ENCODE assay signal across 8 cellular contexts in the genomic region with DNA sequence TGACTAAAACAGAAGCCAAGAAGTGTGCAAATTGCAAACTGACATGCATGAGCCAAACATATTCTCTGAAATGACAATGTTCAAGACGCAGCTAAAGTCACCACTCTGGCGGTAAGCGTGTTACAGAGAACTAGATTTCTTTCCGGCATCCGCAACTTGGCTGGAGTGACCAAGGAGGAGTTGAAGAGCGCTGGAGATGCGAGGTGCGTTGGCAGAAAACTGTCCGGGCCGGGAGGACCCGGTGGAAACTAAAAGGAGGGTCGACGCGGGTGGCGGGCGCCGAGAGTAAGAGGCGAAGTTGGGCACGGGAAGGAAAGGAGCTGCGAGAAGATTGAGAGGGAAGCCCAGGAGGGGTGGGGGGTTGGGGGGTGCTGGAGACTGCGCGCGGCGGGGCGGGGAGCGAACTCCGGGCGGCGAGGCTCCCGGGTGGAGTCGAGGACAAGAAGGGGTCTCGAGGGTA. TPM values are rescaled to one million over a fixed set of nuclear protein-coding genes. Genes with fewer than 3 reads are reported as not detected.
DNase-seq lines count a peak whose midpoint lies in the region; ATAC-seq and TF ChIP-seq lines count a peak whose summit lies in the region.

No MANE protein-coding gene starts in this region.

- WGBS in esophagus squamous epithelium, 2 donors: 0% methylated on average over 19 to 24 of the region's 32 CpGs

- peaks cover 57% of the 10 kb centered on the region for H3K4me1 Mint-ChIP-seq in activated CD4-positive, alpha-beta memory T cell treated with anti-CD3 and anti-CD28 coated beads, Interleukin-2, amount 10 ng/mL, durations not matched to agents 7 days and 5 days

- peak overlapping the region; percentile 65 for H2AFZ ChIP-seq in neuron (ENCODE audit: low read depth, low read length)

- CTCF ChIA-PET in activated CD4-positive, alpha-beta memory T cell treated with anti-CD3 and anti-CD28 coated beads, Interleukin-2, amount 10 ng/mL, durations not matched to agents 7 days and 5 days (lab: Charles Lee): interaction anchor here (0.5 to 0.9 kb wide), 2 partner anchors 257 to 422 kb away, joined by 3 read pairs; no protein-coding TSS in a partner anchor

- ATAC-seq in GM18907 (IDR thresholded peaks at IDR 0.05; ENCODE audit: unreplicated experiment): peak; percentile 20
- ATAC-seq in GM21526 (IDR thresholded peaks at IDR 0.05; ENCODE audit: low FRiP score, unreplicated experiment): no peak
- ATAC-seq in HG03139 (IDR thresholded peaks at IDR 0.05; ENCODE audit: unreplicated experiment): no peak

- peak overlapping the region; percentile 49 to 84 (median 72) for H3K27ac ChIP-seq in esophagus squamous epithelium

- TF ChIP-seq CTCF in esophagus squamous epithelium (IDR thresholded peaks at IDR 0.05): no peak

- peak overlapping the region; percentile 97 for H3K4me3 Mint-ChIP-seq in activated CD4-positive, alpha-beta memory T cell treated with anti-CD3 and anti-CD28 coated beads, Interleukin-2, amount 10 ng/mL, durations not matched to agents 7 days and 5 days

- peak; percentile 27 for DNase-seq in AG08395 (ENCODE audit: low spot score)
- no peak for DNase-seq in Jurkat, Clone E6-1 (ENCODE audit: low read depth, low spot score)
- DNase-seq in activated CD4-positive, alpha-beta memory T cell treated with anti-CD3 and anti-CD28 coated beads, Interleukin-2, amount 10 ng/mL, durations not matched to agents 7 days and 5 days: peak; percentile 58
- DNase-seq in esophagus squamous epithelium (lab: John Stamatoyannopoulos, UW): no peak

- POLR2A ChIA-PET in activated CD4-positive, alpha-beta memory T cell treated with anti-CD3 and anti-CD28 coated beads, Interleukin-2, amount 10 ng/mL, durations not matched to agents 7 days and 5 days (lab: Charles Lee): interaction anchor here (1.0 to 1.6 kb wide), 6 partner anchors 16 to 1000 kb away, joined by 3 to 17 read pairs (median 3); a partner anchor contains a TSS

- intact Hi-C loops in esophagus squamous epithelium (cut with DNase I): no loop called here

- peak overlapping the region; percentile 95 for H3K27ac Mint-ChIP-seq in activated CD4-positive, alpha-beta memory T cell treated with anti-CD3 and anti-CD28 coated beads, Interleukin-2, amount 10 ng/mL, durations not matched to agents 7 days and 5 days

- peaks cover 0 to 19% (median 0%) of the 10 kb centered on the region in 4 donors for H3K27me3 ChIP-seq in esophagus squamous epithelium
- peaks cover 38% of the 10 kb centered on the region for H3K27me3 ChIP-seq in neuron (ENCODE audit: insufficient read depth, low read length)

- peaks cover 27% of the 10 kb centered on the region for H3K36me3 Mint-ChIP-seq in activated CD4-positive, alpha-beta memory T cell treated with anti-CD3 and anti-CD28 coated beads, Interleukin-2, amount 10 ng/mL, durations not matched to agents 7 days and 5 days (ENCODE audit: low read depth)

- H3K9me3 ChIP-seq in esophagus squamous epithelium (no peaks in the 10 kb centered on the region), neuron (ENCODE audit: low read length) (no peaks in the 10 kb centered on the region)

- H3K36me3 ChIP-seq in esophagus squamous epithelium: no peaks in the 10 kb centered on the region
- no peaks in the 10 kb centered on the region for H3K36me3 ChIP-seq in neuron (ENCODE audit: insufficient read depth, low read length)

- no peak for TF ChIP-seq POLR2A in esophagus squamous epithelium (IDR thresholded peaks at IDR 0.05)

- H3K9me3 Mint-ChIP-seq in activated CD4-positive, alpha-beta memory T cell treated with anti-CD3 and anti-CD28 coated beads, Interleukin-2, amount 10 ng/mL, durations not matched to agents 7 days and 5 days: no peaks in the 10 kb centered on the region

- H3K4me1 ChIP-seq in esophagus squamous epithelium: peaks cover 7 to 48% (median 27%) of the 10 kb centered on the region in 3 donors
- peaks cover 19% of the 10 kb centered on the region for H3K4me1 ChIP-seq in neuron (ENCODE audit: insufficient read depth, low read length)

- H3K27me3 Mint-ChIP-seq in activated CD4-positive, alpha-beta memory T cell treated with anti-CD3 and anti-CD28 coated beads, Interleukin-2, amount 10 ng/mL, durations not matched to agents 7 days and 5 days: no peaks in the 10 kb centered on the region

- H3K4me3 ChIP-seq in Jurkat, Clone E6-1 (ENCODE audit: low read length): peak overlapping the region; percentile 52
- H3K4me3 ChIP-seq in esophagus squamous epithelium: peak overlapping the region; percentile 52 to 92 (median 74)
- peak overlapping the region; percentile 35 for H3K4me3 ChIP-seq in neuron (ENCODE audit: low read length)

RNA-seq across cellular contexts. Expression of a gene that starts 0.8 kb away (rescaled TPM):
- polyA plus RNA-seq in Jurkat, Clone E6-1 (2012; ENCODE audit: insufficient read depth, insufficient read length): 14.9 TPM
- total RNA-seq in activated CD4-positive, alpha-beta memory T cell treated with anti-CD3 and anti-CD28 coated beads, Interleukin-2, amount 10 ng/mL, durations not matched to agents 7 days and 5 days: 10 to 100 TPM; 88.3 to 91.3 TPM
- 10 to 100 TPM in 1 of 4 donors, 1 to 10 TPM in 3; 6.9 to 13.5 (median 7.5) TPM for total RNA-seq in esophagus squamous epithelium

RNA-seq across cellular contexts. Expression of a gene that starts 52.0 kb away (rescaled TPM):
- polyA plus RNA-seq in Jurkat, Clone E6-1 (2012; ENCODE audit: insufficient read depth, insufficient read length): 42.3 TPM
- total RNA-seq in activated CD4-positive, alpha-beta memory T cell treated with anti-CD3 and anti-CD28 coated beads, Interleukin-2, amount 10 ng/mL, durations not matched to agents 7 days and 5 days: 10 to 100 TPM; 11.5 to 14.4 TPM
- total RNA-seq in esophagus squamous epithelium: 10 to 100 TPM in 3 of 4 donors, 1 to 10 TPM in 1; 3.6 to 19.8 (median 15.5) TPM

Comparison
In these comparisons a context has a peak if more than half of its experiments do, and no peak if none do; other contexts are left out.
1. DNase-seq: peak in AG08395 (single experiment) and activated CD4-positive, alpha-beta memory T cell treated with anti-CD3 and anti-CD28 coated beads, Interleukin-2, amount 10 ng/mL, durations not matched to agents 7 days and 5 days (single experiment); none in Jurkat, Clone E6-1 (single experiment) and esophagus squamous epithelium (single experiment).
2. RNA of a gene that starts 0.8 kb away (total RNA-seq): 88.3 to 91.3 TPM in activated CD4-positive, alpha-beta memory T cell treated with anti-CD3 and anti-CD28 coated beads, Interleukin-2, amount 10 ng/mL, durations not matched to agents 7 days and 5 days; 6.9 to 13.5 TPM in esophagus squamous epithelium; every median in the first group is over 4 times any median in the second.
3. Peak in every context shown above with its lines, with median percentiles within 50 percentile points of each other: H3K4me3 ChIP-seq.